In the genomic region with DNA sequence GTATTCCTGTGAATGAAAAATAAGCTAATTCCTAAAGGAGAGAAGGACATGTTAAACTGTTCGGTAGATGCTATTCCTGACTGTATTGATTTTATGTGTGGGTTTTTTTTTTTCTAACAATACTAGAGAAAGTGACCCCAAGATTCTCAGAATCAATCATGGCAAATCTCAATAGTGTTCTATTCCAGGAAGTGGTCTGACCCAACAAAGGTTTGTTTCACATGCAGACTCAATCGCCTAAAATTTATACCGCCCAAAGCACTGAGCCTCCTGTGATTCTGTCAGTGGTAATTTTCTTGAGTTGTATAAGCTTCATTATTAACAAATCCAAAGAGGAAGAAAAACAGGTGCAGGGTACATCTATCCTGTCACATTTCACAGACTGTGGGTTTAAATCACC, we compare ENCODE assay signal across 21 cellular contexts.
A peak's percentile ranks its signal among the peaks of the same experiment; 100 is the strongest.
DNase-seq lines count a peak whose midpoint lies in the region; ATAC-seq, FAIRE-seq and TF ChIP-seq lines count a peak whose summit lies in the region.
"Had no signal": no experiment of that assay in that cellular context is flagged by ENCODE, and none has a peak within 500 bp of the region (broad histone marks: within the 10 kb centered on the region; RNA-seq: fewer than 3 reads in every experiment).

No MANE protein-coding gene starts in this region.

- H3K4me3 Mint-ChIP-seq in neural progenitor cell (no peak overlapping the region), glutamatergic neuron (ENCODE audit: unreplicated experiment) (no peak overlapping the region)
- H3K4me3 Mint-ChIP-seq: CD4-positive, alpha-beta memory T cell; GM23338 had no signal

- no peak overlapping the region for H3K4me3 ChIP-seq in GM12865 (ENCODE audit: low read depth, low read length)
- H3K4me3 ChIP-seq in GM12878: no peak overlapping the region
- no peak overlapping the region for H3K4me3 ChIP-seq in neural progenitor cell
- H3K4me3 ChIP-seq: GM23338 had no signal

- FAIRE-seq in GM12878 (lab: Jason Lieb, UNC): no peak
- FAIRE-seq: A204.1, D721Med, G401.6, HepG2, HTR-8/SVneo had no signal

- no peak overlapping the region for H3K27ac Mint-ChIP-seq in neural progenitor cell
- H3K27ac Mint-ChIP-seq in glutamatergic neuron (ENCODE audit: unreplicated experiment): no peak overlapping the region
- H3K27ac Mint-ChIP-seq: CD4-positive, alpha-beta memory T cell; GM23338 had no signal

- TF ChIP-seq CTCF in GM12865 (IDR thresholded peaks at IDR 0.05; ENCODE audit: insufficient read depth, low read depth, low read length, missing control alignments): no peak
- TF ChIP-seq CTCF in GM12878 (IDR thresholded peaks at IDR 0.05 in 2 of 3, conservative IDR thresholded peaks at IDR 0.05 in 1 of 3; ENCODE audit: control insufficient read depth in 2 of 3, extremely low read depth in 1 of 3, insufficient read depth in 1 of 3, low read depth in 3 of 3, low read length in 3 of 3): no peak
- no peak for TF ChIP-seq CTCF in neural progenitor cell (IDR thresholded peaks at IDR 0.05)
- no peak for TF ChIP-seq CTCF in glutamatergic neuron (IDR thresholded peaks at IDR 0.05; ENCODE audit: partially characterized antibody, unreplicated experiment)

- H4K20me1 ChIP-seq in GM12878 (ENCODE audit: control insufficient read depth, insufficient read depth): no peaks in the 10 kb centered on the region
- no peaks in the 10 kb centered on the region for H4K20me1 ChIP-seq in neural progenitor cell (ENCODE audit: low read depth)

- CTCF ChIA-PET in GM12878 (lab: Yijun Ruan, JAX): no interaction called here

- H3K36me3 ChIP-seq in GM12878 (ENCODE audit: control insufficient read depth in 2 of 2, insufficient read depth in 2 of 2, low read length in 1 of 2) (no peaks in the 10 kb centered on the region), neural progenitor cell (no peaks in the 10 kb centered on the region)
- H3K36me3 ChIP-seq: BE2C had no signal

- DNase-seq in GM12865 (ENCODE audit: low read depth): peak; percentile 26
- DNase-seq in GM12878 (ENCODE audit: low read depth, low spot score): no peak
- DNase-seq in neural progenitor cell (ENCODE audit: low spot score): no peak
- no peak for DNase-seq in NOMO-1 treated with DMSO at 0.1 percent for 48 hours (lab: John Stamatoyannopoulos, UW; ENCODE audit: unreplicated experiment)
- no peak for DNase-seq in glutamatergic neuron
- DNase-seq: BE2C; CD4-positive, alpha-beta memory T cell; DMS153; DMS79 treated with DMSO at 0.1 percent for 48 hours; EL; H7 had no signal

- no peak for TF ChIP-seq RAD21 in GM12878 (IDR thresholded peaks at IDR 0.05; ENCODE audit: insufficient read depth, low read depth, low read length)

- H3K4me2 ChIP-seq in GM12878 (ENCODE audit: control insufficient read depth, insufficient read depth) (no peak overlapping the region), neural progenitor cell (no peak overlapping the region)
- H3K4me2 ChIP-seq: GM23338, KMS-11 had no signal

- H3K4me1 ChIP-seq in GM12878 (ENCODE audit: control insufficient read depth, insufficient read depth, low read length) (no peaks in the 10 kb centered on the region), neural progenitor cell (no peaks in the 10 kb centered on the region)
- H3K4me1 ChIP-seq: BE2C had no signal

- H3K27me3 Mint-ChIP-seq in neural progenitor cell (ENCODE audit: insufficient read depth, low read depth) (no peaks in the 10 kb centered on the region), glutamatergic neuron (ENCODE audit: unreplicated experiment) (no peaks in the 10 kb centered on the region)

- BruUV-seq in GM12878 (replicated peaks; lab: Mats Ljungman, UMichigan): no TSS peak

- no peak overlapping the region for H2AFZ ChIP-seq in GM12878 (ENCODE audit: control insufficient read depth, low read depth, low read length)
- H2AFZ ChIP-seq in neural progenitor cell (replicated peaks): no peak overlapping the region
- H2AFZ ChIP-seq: GM23338 had no signal

- WGBS in GM12878 (ENCODE audit: insufficient coverage, insufficient replicate concordance, low lambda C conversion rate, missing lambda C conversion rate): 0% methylated on average over 3 of the region's 3 CpGs

- no peaks in the 10 kb centered on the region for H3F3A ChIP-seq in neural progenitor cell (ENCODE audit: low read depth)

- H3K9me3 ChIP-seq in GM12878 (replicated peaks; ENCODE audit: control insufficient read depth, insufficient read depth, low read length) (no peaks in the 10 kb centered on the region), neural progenitor cell (ENCODE audit: low read depth) (no peaks in the 10 kb centered on the region)
- H3K9me3 ChIP-seq: BE2C had no signal

- H3K4me1 Mint-ChIP-seq in neural progenitor cell: no peaks in the 10 kb centered on the region
- no peaks in the 10 kb centered on the region for H3K4me1 Mint-ChIP-seq in glutamatergic neuron (ENCODE audit: low read depth, unreplicated experiment)
- H3K4me1 Mint-ChIP-seq: CD4-positive, alpha-beta memory T cell; GM23338 had no signal

- TF ChIP-seq EP300 in GM12878 (IDR thresholded peaks at IDR 0.05; ENCODE audit: borderline replicate concordance in 1 of 2, control insufficient read depth in 1 of 2, low read depth in 2 of 2, low read length in 2 of 2): no peak

- in situ Hi-C loops in GM12878 (cut with MboI): no loop called here

- intact Hi-C loops in GM12878 (cut with micrococcal nuclease; ENCODE audit: unreplicated experiment): no loop called here

- H3K79me2 ChIP-seq in GM12878 (ENCODE audit: control insufficient read depth, insufficient read depth, low read length) (no peaks in the 10 kb centered on the region), neural progenitor cell (ENCODE audit: low read depth) (no peaks in the 10 kb centered on the region)

- H3K27me3 ChIP-seq in GM12878 (replicated peaks in 1 of 2; ENCODE audit: control insufficient read depth in 2 of 2, insufficient read depth in 2 of 2, low read length in 1 of 2) (no peaks in the 10 kb centered on the region), neural progenitor cell (no peaks in the 10 kb centered on the region)
- H3K27me3 ChIP-seq: BE2C had no signal

- POLR2A ChIA-PET in GM12878 (lab: Charles Lee): no interaction called here

- H3K27ac ChIP-seq in GM12878 (ENCODE audit: control insufficient read depth, insufficient read depth) (no peak overlapping the region), neural progenitor cell (no peak overlapping the region)
- H3K27ac ChIP-seq: C4-2B, KMS-11 had no signal

- RAD21 ChIA-PET in GM12878 (lab: Charles Lee; ENCODE audit: unreplicated experiment): no interaction called here

- H3K9me3 Mint-ChIP-seq in neural progenitor cell: peaks cover 6% of the 10 kb centered on the region
- no peaks in the 10 kb centered on the region for H3K9me3 Mint-ChIP-seq in glutamatergic neuron (ENCODE audit: unreplicated experiment)

- peaks cover 2% of the 10 kb centered on the region for H3K36me3 Mint-ChIP-seq in neural progenitor cell
- no peaks in the 10 kb centered on the region for H3K36me3 Mint-ChIP-seq in glutamatergic neuron (ENCODE audit: unreplicated experiment)
- H3K36me3 Mint-ChIP-seq: CD4-positive, alpha-beta memory T cell had no signal

- no peak for TF ChIP-seq POLR2A in GM12878 (IDR thresholded peaks at IDR 0.05; ENCODE audit: low read depth, low read length)

- SMC1A ChIA-PET in GM12878 (lab: Charles Lee; ENCODE audit: uncharacterized antibody, unreplicated experiment): no interaction called here

- ATAC-seq in HG02610 (IDR thresholded peaks at IDR 0.05; ENCODE audit: unreplicated experiment) (peak; percentile 78), HG03378 (IDR thresholded peaks at IDR 0.05; ENCODE audit: unreplicated experiment) (peak; percentile 65), GM12878 (peak; percentile 42)
- ATAC-seq: GM23338, HepG2 had no signal

- H3K9ac ChIP-seq in GM12878 (ENCODE audit: control insufficient read depth, insufficient read depth, low read length): no peak overlapping the region
- no peak overlapping the region for H3K9ac ChIP-seq in neural progenitor cell
- H3K9ac ChIP-seq: KMS-11 had no signal

TF ChIP-seq in GM12878, 131 proteins besides CTCF, POLR2A, EP300 and RAD21:
- TF ChIP-seq BRCA1 (IDR thresholded peaks at IDR 0.05; ENCODE audit: low read depth, low read length): no peak
- peak; percentile 47 for TF ChIP-seq RUNX3 (IDR thresholded peaks at IDR 0.05; ENCODE audit: low read length)
